1 cellular context compared by ENCODE assay signal in the genomic region with DNA sequence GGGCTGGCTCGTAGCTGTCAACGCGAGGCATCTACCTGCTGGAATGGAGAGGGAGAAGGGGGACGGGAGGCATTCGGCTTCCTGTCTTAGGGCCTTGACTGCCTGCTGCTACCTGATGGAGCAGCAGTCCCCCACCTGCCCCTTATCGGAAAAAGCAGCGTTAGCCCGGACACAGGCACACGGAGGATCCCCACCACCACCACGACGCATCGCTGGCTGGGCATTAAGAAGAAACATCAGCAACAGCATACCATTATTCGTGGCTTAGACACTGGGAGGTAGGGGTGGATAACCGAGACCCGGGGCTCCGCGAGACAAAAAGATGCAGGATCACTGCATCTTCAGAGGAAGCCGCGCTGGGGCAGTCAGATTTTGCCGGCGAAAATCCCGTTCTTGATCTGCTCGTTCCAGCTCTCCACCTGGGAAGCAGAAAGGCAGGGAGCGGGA.
TF ChIP-seq lines count a peak whose summit lies in the region.

No MANE protein-coding gene starts in this region.

TF ChIP-seq in HCT116, 20 proteins besides CTCF, POLR2A, EP300 and RAD21 (continued from another document):
- TF ChIP-seq EZH2phosphoT487 (IDR thresholded peaks at IDR 0.05; ENCODE audit: borderline replicate concordance), result no peak
- no peak for TF ChIP-seq SRF (IDR thresholded peaks at IDR 0.05; ENCODE audit: low read depth)
- TF ChIP-seq EGR1 (IDR thresholded peaks at IDR 0.05; ENCODE audit: low read depth), result no peak
- TF ChIP-seq EZH2 (IDR thresholded peaks at IDR 0.05), result no peak
